Comparison of ENCODE assay signal across 29 cellular contexts in genomic region chr1:180264595-180264994, GRCh38. TPM values are rescaled to one million over a fixed set of nuclear protein-coding genes. Genes with fewer than 3 reads are reported as not detected.
"Had no signal": no experiment of that assay in that cellular context is flagged by ENCODE, and none has a peak within 500 bp of the region (broad histone marks: within the 10 kb centered on the region; RNA-seq: fewer than 3 reads in every experiment).

No MANE protein-coding gene starts in this region.

- ATAC-seq: heart right ventricle; left colon; lower lobe of right lung; natural killer cell; psoas muscle; right cardiac atrium; stimulated activated memory B cell treated with anti-CD40 and anti-IgM and Interleukin-4, amounts not matched to agents 10 μg/mL and 1 μg/mL and 100 μg/mL, for 72 hours; stimulated activated naive CD8-positive, alpha-beta T cell treated with anti-CD3 and anti-CD28 coated beads, Interleukin-15, Interleukin-2, amounts not matched to agents 100 U/mL and 50 U/mL, for 24 hours had no signal

- H3K36me3 ChIP-seq: esophagus squamous epithelium, heart right ventricle, left ventricle myocardium inferior, lower lobe of right lung, sigmoid colon, tibial artery, upper lobe of left lung had no signal

- H3K27ac ChIP-seq: esophagus squamous epithelium, heart right ventricle, left ventricle myocardium inferior, lower lobe of right lung, psoas muscle, sigmoid colon, testis, tibial artery, upper lobe of left lung had no signal

- H3K4me3 Mint-ChIP-seq: natural killer cell; stimulated activated memory B cell treated with anti-CD40 and anti-IgM and Interleukin-4, amounts not matched to agents 10 μg/mL and 1 μg/mL and 100 μg/mL, for 72 hours had no signal

- H3K27ac Mint-ChIP-seq: natural killer cell; stimulated activated memory B cell treated with anti-CD40 and anti-IgM and Interleukin-4, amounts not matched to agents 10 μg/mL and 1 μg/mL and 100 μg/mL, for 72 hours had no signal

- FAIRE-seq: colon, endometrium, islet of Langerhans, urothelium cell line had no signal

- H3K27me3 ChIP-seq: testis had no signal

- H3K9me3 ChIP-seq: esophagus squamous epithelium, heart right ventricle, left ventricle myocardium inferior, lower lobe of right lung, psoas muscle, sigmoid colon, testis, tibial artery, upper lobe of left lung had no signal

- H3K4me1 ChIP-seq: esophagus squamous epithelium, left ventricle myocardium inferior, lower lobe of right lung, psoas muscle, testis, upper lobe of left lung had no signal

- H3K4me1 Mint-ChIP-seq: natural killer cell; stimulated activated memory B cell treated with anti-CD40 and anti-IgM and Interleukin-4, amounts not matched to agents 10 μg/mL and 1 μg/mL and 100 μg/mL, for 72 hours had no signal

- H3K36me3 Mint-ChIP-seq: natural killer cell; stimulated activated memory B cell treated with anti-CD40 and anti-IgM and Interleukin-4, amounts not matched to agents 10 μg/mL and 1 μg/mL and 100 μg/mL, for 72 hours had no signal

- DNase-seq: dermis blood vessel endothelial cell; effector memory CD4-positive, alpha-beta T cell; erythroblast; esophagus squamous epithelium; foreskin melanocyte; glutamatergic neuron; heart right ventricle; hippocampal formation; kidney glomerular epithelial cell; left colon; left ventricle myocardium inferior; lower lobe of right lung; natural killer cell; psoas muscle; right cardiac atrium; sigmoid colon; stimulated activated CD4-positive, alpha-beta T cell treated with anti-CD3 and anti-CD28 coated beads, Interleukin-4, amount 100 ng/mL, for 4 hours; stimulated activated naive CD8-positive, alpha-beta T cell treated with anti-CD3 and anti-CD28 coated beads, Interleukin-15, Interleukin-2, amounts not matched to agents 100 U/mL and 50 U/mL, for 24 hours; substantia nigra; testis; tibial artery had no signal

- H3K9me3 Mint-ChIP-seq: natural killer cell; stimulated activated memory B cell treated with anti-CD40 and anti-IgM and Interleukin-4, amounts not matched to agents 10 μg/mL and 1 μg/mL and 100 μg/mL, for 72 hours had no signal

- H3K4me3 ChIP-seq: esophagus squamous epithelium, heart right ventricle, left ventricle myocardium inferior, lower lobe of right lung, psoas muscle, sigmoid colon, testis, tibial artery, upper lobe of left lung had no signal

RNA-seq across cellular contexts. Expression of gene LHX4, which starts 34.5 kb away (rescaled TPM):
- total RNA-seq: dermis blood vessel endothelial cell, heart right ventricle, left ventricle myocardium inferior, lower lobe of right lung, psoas muscle, right cardiac atrium, sigmoid colon, skeletal muscle tissue had no signal
- polyA plus RNA-seq: neural cell had no signal
